27 cellular contexts compared by ENCODE assay signal in the genomic region with DNA sequence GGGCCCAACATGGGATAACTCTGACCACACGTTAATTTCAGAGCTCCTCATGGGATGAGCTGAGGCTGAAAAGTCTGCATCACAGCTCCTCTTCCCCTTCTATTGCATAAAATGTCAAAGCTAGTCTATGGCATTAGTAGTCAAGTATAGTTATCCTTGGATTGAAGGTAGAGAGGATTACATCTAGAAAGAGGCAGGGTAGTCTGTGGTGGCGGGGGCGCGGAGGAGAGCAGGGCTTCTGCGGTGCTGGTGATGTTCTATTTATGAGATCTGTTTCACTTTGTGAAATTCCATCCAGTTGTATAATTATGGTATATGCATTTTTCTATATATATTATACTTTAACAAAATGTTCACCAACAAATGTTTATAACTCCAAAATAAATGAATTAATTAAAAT.
"Had no signal": no experiment of that assay in that cellular context is flagged by ENCODE, and none has a peak within 500 bp of the region (broad histone marks: within the 10 kb centered on the region; RNA-seq: fewer than 3 reads in every experiment).

No MANE protein-coding gene starts in this region.

- DNase-seq: stimulated activated CD4-positive, alpha-beta T cell treated with anti-CD3 and anti-CD28 coated beads, Interleukin-2, amount 100 ng/mL, for 48 hours; stimulated activated CD4-positive, alpha-beta T cell treated with anti-CD3 and anti-CD28 coated beads, Interleukin-4, amount 100 ng/mL, for 1 hour; stimulated activated CD4-positive, alpha-beta T cell treated with anti-CD3 and anti-CD28 coated beads, Interleukin-4, amount 100 ng/mL, for 24 hours; stimulated activated CD4-positive, alpha-beta T cell treated with anti-CD3 and anti-CD28 coated beads, Interleukin-4, amount 100 ng/mL, for 4 hours; stimulated activated CD8-positive, alpha-beta memory T cell treated with anti-CD3 and anti-CD28 coated beads, Interleukin-4, amount 100 ng/mL, for 48 hours; stimulated activated naive B cell treated with anti-CD40 and anti-IgM and Interleukin-4, amounts not matched to agents 10 μg/mL and 1 μg/mL and 100 μg/mL, for 72 hours; stimulated activated naive CD4-positive, alpha-beta T cell; stimulated activated naive CD4-positive, alpha-beta T cell treated with Interleukin-2 at 50 U/mL for 16 hours; stimulated activated naive CD8-positive, alpha-beta T cell treated with anti-CD3 and anti-CD28 coated beads, Interleukin-15, amount 100 ng/mL, for 72 hours; stimulated activated naive CD8-positive, alpha-beta T cell treated with anti-CD3 and anti-CD28 coated beads, Interleukin-15, Interleukin-2, amounts not matched to agents 100 U/mL and 50 U/mL, for 24 hours; stomach; substantia nigra; testis; thyroid gland; tibial artery; transverse colon; trophoblast cell; upper lobe of right lung; uterus had no signal

- H3K27ac Mint-ChIP-seq: stimulated activated effector memory CD8-positive, alpha-beta T cell treated with anti-CD3 and anti-CD28 coated beads, Interleukin-12 subunit alpha, Interleukin-12 subunit beta, amount 100 ng/mL, for 72 hours; stimulated activated memory B cell treated with anti-CD40 and anti-IgM and Interleukin-4, amounts not matched to agents 10 μg/mL and 1 μg/mL and 100 μg/mL, for 72 hours; stimulated activated naive B cell treated with anti-CD40 and anti-IgM and Interleukin-4, amounts not matched to agents 10 μg/mL and 1 μg/mL and 100 μg/mL, for 72 hours; stimulated activated naive CD8-positive, alpha-beta T cell treated with anti-CD3 and anti-CD28 coated beads, Interleukin-15, amount 100 ng/mL, for 72 hours; stimulated activated naive CD8-positive, alpha-beta T cell treated with anti-CD3 and anti-CD28 coated beads, Interleukin-15, Interleukin-2, amounts not matched to agents 100 ng/mL and 50 ng/mL, for 24 hours; type B pancreatic cell had no signal

- H3K27me3 ChIP-seq: stomach, suprapubic skin, testis, thyroid gland, tibial artery, tibial nerve, transverse colon, upper lobe of right lung, uterus, vagina had no signal

- H3K36me3 ChIP-seq: stomach, suprapubic skin, thoracic aorta, thyroid gland, tibial artery, tibial nerve, transverse colon, upper lobe of right lung, uterus, vagina had no signal

- H3K9me3 ChIP-seq: suprapubic skin, testis, thoracic aorta, thyroid gland, tibial artery, upper lobe of right lung, uterus, vagina had no signal

- ATAC-seq: stimulated activated effector memory CD8-positive, alpha-beta T cell treated with anti-CD3 and anti-CD28 coated beads, Interleukin-12 subunit alpha, Interleukin-12 subunit beta, amount 100 ng/mL, for 72 hours; stimulated activated memory B cell treated with anti-CD40 and anti-IgM and Interleukin-4, amounts not matched to agents 10 μg/mL and 1 μg/mL and 100 μg/mL, for 72 hours; stimulated activated naive B cell treated with anti-CD40 and anti-IgM and Interleukin-4, amounts not matched to agents 10 μg/mL and 1 μg/mL and 100 μg/mL, for 72 hours; stimulated activated naive CD8-positive, alpha-beta T cell treated with anti-CD3 and anti-CD28 coated beads, Interleukin-15, amount 100 ng/mL, for 72 hours; stimulated activated naive CD8-positive, alpha-beta T cell treated with anti-CD3 and anti-CD28 coated beads, Interleukin-15, Interleukin-2, amounts not matched to agents 100 U/mL and 50 U/mL, for 24 hours; upper lobe of right lung had no signal

- H3K27ac ChIP-seq: stomach, suprapubic skin, testis, thoracic aorta, thyroid gland, tibial artery, tibial nerve, transverse colon, upper lobe of right lung, uterus, vagina had no signal

- H3K4me3 ChIP-seq: stomach, suprapubic skin, testis, thoracic aorta, thyroid gland, tibial artery, tibial nerve, transverse colon, upper lobe of right lung, uterus, vagina had no signal

- H3K27me3 Mint-ChIP-seq: stimulated activated memory B cell treated with anti-CD40 and anti-IgM and Interleukin-4, amounts not matched to agents 10 μg/mL and 1 μg/mL and 100 μg/mL, for 72 hours; stimulated activated naive B cell treated with anti-CD40 and anti-IgM and Interleukin-4, amounts not matched to agents 10 μg/mL and 1 μg/mL and 100 μg/mL, for 72 hours; stimulated activated naive CD8-positive, alpha-beta T cell treated with anti-CD3 and anti-CD28 coated beads, Interleukin-15, amount 100 ng/mL, for 72 hours; stimulated activated naive CD8-positive, alpha-beta T cell treated with anti-CD3 and anti-CD28 coated beads, Interleukin-15, Interleukin-2, amounts not matched to agents 100 ng/mL and 50 ng/mL, for 24 hours had no signal

- H3K4me1 ChIP-seq: stomach, suprapubic skin, testis, thyroid gland, tibial artery, tibial nerve, transverse colon, upper lobe of right lung, uterus, vagina had no signal

- H3K4me1 Mint-ChIP-seq: stimulated activated effector memory CD8-positive, alpha-beta T cell treated with anti-CD3 and anti-CD28 coated beads, Interleukin-12 subunit alpha, Interleukin-12 subunit beta, amount 100 ng/mL, for 72 hours; stimulated activated memory B cell treated with anti-CD40 and anti-IgM and Interleukin-4, amounts not matched to agents 10 μg/mL and 1 μg/mL and 100 μg/mL, for 72 hours; stimulated activated naive B cell treated with anti-CD40 and anti-IgM and Interleukin-4, amounts not matched to agents 10 μg/mL and 1 μg/mL and 100 μg/mL, for 72 hours; stimulated activated naive CD8-positive, alpha-beta T cell treated with anti-CD3 and anti-CD28 coated beads, Interleukin-15, amount 100 ng/mL, for 72 hours had no signal

- H3K36me3 Mint-ChIP-seq: stimulated activated effector memory CD8-positive, alpha-beta T cell treated with anti-CD3 and anti-CD28 coated beads, Interleukin-12 subunit alpha, Interleukin-12 subunit beta, amount 100 ng/mL, for 72 hours; stimulated activated memory B cell treated with anti-CD40 and anti-IgM and Interleukin-4, amounts not matched to agents 10 μg/mL and 1 μg/mL and 100 μg/mL, for 72 hours; type B pancreatic cell had no signal

- H3K4me3 Mint-ChIP-seq: stimulated activated effector memory CD8-positive, alpha-beta T cell treated with anti-CD3 and anti-CD28 coated beads, Interleukin-12 subunit alpha, Interleukin-12 subunit beta, amount 100 ng/mL, for 72 hours; stimulated activated memory B cell treated with anti-CD40 and anti-IgM and Interleukin-4, amounts not matched to agents 10 μg/mL and 1 μg/mL and 100 μg/mL, for 72 hours; stimulated activated naive B cell treated with anti-CD40 and anti-IgM and Interleukin-4, amounts not matched to agents 10 μg/mL and 1 μg/mL and 100 μg/mL, for 72 hours; stimulated activated naive CD8-positive, alpha-beta T cell treated with anti-CD3 and anti-CD28 coated beads, Interleukin-15, amount 100 ng/mL, for 72 hours; stimulated activated naive CD8-positive, alpha-beta T cell treated with anti-CD3 and anti-CD28 coated beads, Interleukin-15, Interleukin-2, amounts not matched to agents 100 ng/mL and 50 ng/mL, for 24 hours; type B pancreatic cell had no signal
